ENCODE assay signal across 12 cellular contexts in the genomic region with DNA sequence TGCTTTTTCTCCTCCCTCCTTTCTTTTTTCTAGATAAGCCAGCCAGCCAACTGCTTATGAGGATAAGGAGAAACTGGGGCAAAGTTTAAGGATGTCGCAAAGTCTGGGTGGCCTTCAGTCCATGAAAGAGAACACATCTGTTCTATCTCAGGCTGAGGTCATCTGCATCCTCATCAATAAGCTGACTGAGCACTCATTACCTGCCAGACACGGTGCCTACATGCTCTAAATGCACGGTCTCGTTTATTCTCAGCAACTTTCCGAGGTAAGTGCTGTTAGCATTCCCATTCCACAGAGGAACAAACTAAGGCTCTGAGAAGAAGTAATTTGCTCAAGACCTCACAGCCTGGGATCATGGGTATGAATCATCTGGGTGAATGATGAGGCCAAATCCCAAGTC.
"Had no signal": no experiment of that assay in that cellular context is flagged by ENCODE, and none has a peak within 500 bp of the region (broad histone marks: within the 10 kb centered on the region; RNA-seq: fewer than 3 reads in every experiment).

No MANE protein-coding gene starts in this region.

- DNase-seq: activated CD4-positive, alpha-beta T cell treated with anti-CD3 and anti-CD28 coated beads for 1 hour; activated CD4-positive, alpha-beta T cell treated with anti-CD3 and anti-CD28 coated beads, Interleukin-2, amount 50 U/mL, for 48 hours; activated naive CD4-positive, alpha-beta T cell treated with anti-CD3 and anti-CD28 coated beads for 36 hours; effector CD8-positive, alpha-beta T cell; left cardiac atrium; mammary epithelial cell; nephron progenitor cell; ovary; stimulated activated CD4-positive, alpha-beta T cell treated with anti-CD3 and anti-CD28 coated beads, Interleukin-2, amount 100 ng/mL, for 48 hours; stimulated activated naive CD8-positive, alpha-beta T cell treated with anti-CD3 and anti-CD28 coated beads, Interleukin-15, Interleukin-2, amounts not matched to agents 100 U/mL and 50 U/mL, for 24 hours; SW 1271 had no signal

- ATAC-seq: left cardiac atrium; stimulated activated naive CD8-positive, alpha-beta T cell treated with anti-CD3 and anti-CD28 coated beads, Interleukin-15, Interleukin-2, amounts not matched to agents 100 U/mL and 50 U/mL, for 24 hours had no signal

- H3K27ac ChIP-seq: ovary, upper lobe of right lung had no signal

- H3K36me3 ChIP-seq: ovary, upper lobe of right lung had no signal

- H3K27me3 ChIP-seq: ovary, upper lobe of right lung had no signal

- H3K4me3 ChIP-seq: ovary, upper lobe of right lung had no signal

- H3K9me3 ChIP-seq: ovary, upper lobe of right lung had no signal
